ENCODE assay signal across 8 cellular contexts in the genomic region with DNA sequence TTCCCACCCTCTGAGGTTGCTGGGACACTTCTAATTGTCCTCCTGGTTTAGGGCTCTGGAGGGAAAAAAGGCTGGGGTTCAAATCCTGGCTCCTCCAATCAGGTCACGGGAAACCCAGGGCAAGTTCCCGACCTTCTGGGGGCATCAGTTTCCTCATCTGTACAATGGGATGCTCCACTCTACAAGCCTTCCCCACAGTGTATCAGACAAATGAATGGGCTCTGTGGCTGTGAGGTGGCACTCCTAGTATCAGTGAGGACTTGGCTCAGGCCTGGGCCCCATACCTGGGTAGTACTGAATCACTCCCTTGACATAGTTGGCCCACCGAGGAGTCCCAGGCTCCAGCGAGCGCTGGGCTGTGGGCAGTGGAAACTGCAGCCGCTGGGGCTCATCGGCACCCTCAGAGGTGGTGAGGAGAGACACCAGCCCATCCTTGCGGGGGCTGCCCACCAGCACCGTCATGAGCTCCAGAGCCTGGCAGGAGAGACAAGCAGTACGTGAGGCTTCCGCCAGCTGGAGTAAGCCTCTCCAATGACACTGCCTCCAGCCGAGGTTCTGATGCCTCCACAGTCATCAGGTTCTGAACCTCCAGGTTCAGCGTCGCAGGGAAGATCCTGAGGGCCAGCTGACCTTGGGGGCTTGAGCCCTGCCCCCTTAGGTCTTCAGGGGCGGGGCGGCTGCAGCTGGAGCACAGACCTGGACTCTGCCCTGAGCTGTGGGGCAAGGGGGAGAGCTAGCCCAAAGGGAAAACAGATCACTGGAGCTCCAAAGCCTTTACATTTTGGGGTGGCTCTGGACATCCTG. TPM values are rescaled to one million over a fixed set of nuclear protein-coding genes. Genes with fewer than 3 reads are reported as not detected.
DNase-seq lines count a peak whose midpoint lies in the region; ATAC-seq and TF ChIP-seq lines count a peak whose summit lies in the region.

No MANE protein-coding gene starts in this region.

- H3K4me3 Mint-ChIP-seq in CD14-positive monocyte: peak overlapping the region; percentile 79 to 86
- H3K4me3 Mint-ChIP-seq in endodermal cell: peak overlapping the region; percentile 56
- peak overlapping the region; percentile 77 for H3K4me3 Mint-ChIP-seq in neural progenitor cell

- peaks cover 13% of the 10 kb centered on the region for H3K36me3 ChIP-seq in NT2/D1 (ENCODE audit: insufficient read depth, insufficient read length, low read length)
- H3K36me3 ChIP-seq in endodermal cell (ENCODE audit: control insufficient read depth, insufficient read depth, low read length): no peaks in the 10 kb centered on the region
- H3K36me3 ChIP-seq in neural progenitor cell: no peaks in the 10 kb centered on the region

- H3K4me1 Mint-ChIP-seq in CD14-positive monocyte: peaks cover 11% of the 10 kb centered on the region
- H3K4me1 Mint-ChIP-seq in endodermal cell: peaks cover 5% of the 10 kb centered on the region
- H3K4me1 Mint-ChIP-seq in neural progenitor cell: peaks cover 6% of the 10 kb centered on the region

- intact Hi-C loops in CD14-positive monocyte (cut with micrococcal nuclease): loop anchor here in 1 of 2 donors (5.0 kb wide), 1 partner anchor 58 kb away; no protein-coding TSS in a partner anchor

- H4K20me1 ChIP-seq in neural progenitor cell (ENCODE audit: low read depth): no peaks in the 10 kb centered on the region

- peak overlapping the region; percentile 94 for H2AFZ ChIP-seq in neural progenitor cell (replicated peaks)

- H3K27ac ChIP-seq in endodermal cell (ENCODE audit: low read depth, low read length) (no peak overlapping the region), neural progenitor cell (no peak overlapping the region)

- H3K27me3 Mint-ChIP-seq in CD14-positive monocyte (ENCODE audit: low read depth in 3 of 3) (peaks cover 0 to 2% (median 0%) of the 10 kb centered on the region in 3 donors), endodermal cell (ENCODE audit: insufficient read depth) (no peaks in the 10 kb centered on the region), neural progenitor cell (ENCODE audit: insufficient read depth, low read depth) (peaks cover 8% of the 10 kb centered on the region)

- peak overlapping the region; percentile 87 for H3K9ac ChIP-seq in NT2/D1 (ENCODE audit: insufficient read length, low read depth)
- peak overlapping the region; percentile 40 for H3K9ac ChIP-seq in endodermal cell (ENCODE audit: extremely low read depth, low read length, poor library complexity, severe bottlenecking)
- no peak overlapping the region for H3K9ac ChIP-seq in neural progenitor cell

- H3K4me2 ChIP-seq in neural progenitor cell: peak overlapping the region; percentile 80

- H3K36me3 Mint-ChIP-seq in CD14-positive monocyte: peaks cover 20 to 26% of the 10 kb centered on the region in 2 donors
- no peaks in the 10 kb centered on the region for H3K36me3 Mint-ChIP-seq in endodermal cell (ENCODE audit: low read depth)
- peaks cover 2% of the 10 kb centered on the region for H3K36me3 Mint-ChIP-seq in neural progenitor cell

- ATAC-seq in GM18498 (IDR thresholded peaks at IDR 0.05; ENCODE audit: unreplicated experiment) (no peak), GM19397 (IDR thresholded peaks at IDR 0.05; ENCODE audit: unreplicated experiment) (no peak)

- no peaks in the 10 kb centered on the region for H3K9me3 Mint-ChIP-seq in CD14-positive monocyte
- H3K9me3 Mint-ChIP-seq in endodermal cell: no peaks in the 10 kb centered on the region
- H3K9me3 Mint-ChIP-seq in neural progenitor cell: no peaks in the 10 kb centered on the region

- H3K4me3 ChIP-seq in NT2/D1 (ENCODE audit: insufficient read length, low read depth) (peak overlapping the region; percentile 77), endodermal cell (ENCODE audit: low read length) (peak overlapping the region; percentile 78), neural progenitor cell (peak overlapping the region; percentile 63)

- H3K27me3 ChIP-seq in NT2/D1 (ENCODE audit: insufficient read depth, insufficient read length): no peaks in the 10 kb centered on the region
- no peaks in the 10 kb centered on the region for H3K27me3 ChIP-seq in endodermal cell (ENCODE audit: control insufficient read depth, insufficient read depth, low read length, poor library complexity, severe bottlenecking)
- peaks cover 8% of the 10 kb centered on the region for H3K27me3 ChIP-seq in neural progenitor cell

- H3K9me3 ChIP-seq in NT2/D1 (ENCODE audit: insufficient read depth, low read length) (no peaks in the 10 kb centered on the region), endodermal cell (ENCODE audit: control insufficient read depth, low read length) (no peaks in the 10 kb centered on the region), neural progenitor cell (ENCODE audit: low read depth) (no peaks in the 10 kb centered on the region)

- DNase-seq in CD14-positive monocyte (ENCODE audit: low spot score) (no peak), NT2/D1 (ENCODE audit: low read depth, low spot score) (no peak), endodermal cell (peak; percentile 63), neural progenitor cell (ENCODE audit: low spot score) (no peak), NCI-H2227 (lab: John Stamatoyannopoulos, UW; ENCODE audit: unreplicated experiment) (no peak)
- DNase-seq in activated effector memory CD4-positive, alpha-beta T cell treated with anti-CD3 and anti-CD28 coated beads, Interleukin-2, amount 50 U/mL, for 16 hours: no peak

- peak overlapping the region in 4 of 7 donors; percentile 45 to 86 (median 76) for H3K27ac Mint-ChIP-seq in CD14-positive monocyte
- no peak overlapping the region for H3K27ac Mint-ChIP-seq in endodermal cell
- no peak overlapping the region for H3K27ac Mint-ChIP-seq in neural progenitor cell

- WGBS in endodermal cell (ENCODE audit: insufficient coverage in 1 of 2, insufficient read length in 1 of 2), 2 experiments: 86 to 95% methylated on average over 10 to 16 of the region's 16 CpGs

- peaks cover 23% of the 10 kb centered on the region for H3F3A ChIP-seq in neural progenitor cell (ENCODE audit: low read depth)

- no peak for TF ChIP-seq CTCF in CD14-positive monocyte (IDR thresholded peaks at IDR 0.05)
- TF ChIP-seq CTCF in endodermal cell (conservative IDR thresholded peaks at IDR 0.05): no peak
- no peak for TF ChIP-seq CTCF in neural progenitor cell (IDR thresholded peaks at IDR 0.05)

- H3K4me1 ChIP-seq in NT2/D1 (ENCODE audit: insufficient read depth, insufficient read length) (peaks cover 16% of the 10 kb centered on the region), endodermal cell (ENCODE audit: control insufficient read depth, insufficient read depth, low read length) (peaks cover 5% of the 10 kb centered on the region), neural progenitor cell (no peaks in the 10 kb centered on the region)

- no peaks in the 10 kb centered on the region for H3K79me2 ChIP-seq in neural progenitor cell (ENCODE audit: low read depth)

RNA-seq across cellular contexts. Expression of gene GALK1, which starts 1.2 kb away (rescaled TPM):
- polyA plus RNA-seq in CD14-positive monocyte: 100 to 1,000 TPM in 1 of 2 donors, 10 to 100 TPM in 1; 84.3 to 108 TPM
- 10 to 100 TPM; 26.7 to 33.2 TPM for total RNA-seq in endodermal cell
- polyA plus RNA-seq in endodermal cell (2013, experiment 1 of 2): 25.1 TPM
- polyA plus RNA-seq in endodermal cell (2013, experiment 2 of 2): 22.8 TPM
- total RNA-seq in neural progenitor cell (ENCODE audit: low replicate concordance): 6.5 and 27.3 TPM in 2 replicates

RNA-seq across cellular contexts. Expression of gene UNK, which starts 20.8 kb away (rescaled TPM):
- polyA plus RNA-seq in CD14-positive monocyte: 1 to 10 TPM; 6.3 to 7.8 TPM
- total RNA-seq in endodermal cell: 10 to 100 TPM; 38.0 to 39.0 TPM
- 40.1 TPM for polyA plus RNA-seq in endodermal cell (2013, experiment 1 of 2)
- 37.5 TPM for polyA plus RNA-seq in endodermal cell (2013, experiment 2 of 2)
- total RNA-seq in neural progenitor cell (ENCODE audit: low replicate concordance): 38.5 and 43.0 TPM in 2 replicates

RNA-seq across cellular contexts. Expression of gene ITGB4, which starts 42.6 kb away (rescaled TPM):
- polyA plus RNA-seq in CD14-positive monocyte: under 1 TPM in 1 of 2 donors, not detected in 1; 0.82 TPM
- total RNA-seq in endodermal cell: 1 to 10 TPM; 3.4 to 5.1 TPM
- 0.39 TPM for polyA plus RNA-seq in endodermal cell (2013, experiment 1 of 2)
- polyA plus RNA-seq in endodermal cell (2013, experiment 2 of 2): 0.87 TPM
- 1.1 TPM in 1 of 2 replicates, not detected in the other for total RNA-seq in neural progenitor cell (ENCODE audit: low replicate concordance)

Comparison
In these comparisons a context has a peak if more than half of its experiments do, and no peak if none do; other contexts are left out.
1. H3K27ac Mint-ChIP-seq: peak in CD14-positive monocyte (4 of 7); none in endodermal cell (single experiment) and neural progenitor cell (single experiment).
2. Peak in every context shown above with its lines, with median percentiles within 50 percentile points of each other: H3K4me3 Mint-ChIP-seq and H3K4me3 ChIP-seq.